In the genomic region with DNA sequence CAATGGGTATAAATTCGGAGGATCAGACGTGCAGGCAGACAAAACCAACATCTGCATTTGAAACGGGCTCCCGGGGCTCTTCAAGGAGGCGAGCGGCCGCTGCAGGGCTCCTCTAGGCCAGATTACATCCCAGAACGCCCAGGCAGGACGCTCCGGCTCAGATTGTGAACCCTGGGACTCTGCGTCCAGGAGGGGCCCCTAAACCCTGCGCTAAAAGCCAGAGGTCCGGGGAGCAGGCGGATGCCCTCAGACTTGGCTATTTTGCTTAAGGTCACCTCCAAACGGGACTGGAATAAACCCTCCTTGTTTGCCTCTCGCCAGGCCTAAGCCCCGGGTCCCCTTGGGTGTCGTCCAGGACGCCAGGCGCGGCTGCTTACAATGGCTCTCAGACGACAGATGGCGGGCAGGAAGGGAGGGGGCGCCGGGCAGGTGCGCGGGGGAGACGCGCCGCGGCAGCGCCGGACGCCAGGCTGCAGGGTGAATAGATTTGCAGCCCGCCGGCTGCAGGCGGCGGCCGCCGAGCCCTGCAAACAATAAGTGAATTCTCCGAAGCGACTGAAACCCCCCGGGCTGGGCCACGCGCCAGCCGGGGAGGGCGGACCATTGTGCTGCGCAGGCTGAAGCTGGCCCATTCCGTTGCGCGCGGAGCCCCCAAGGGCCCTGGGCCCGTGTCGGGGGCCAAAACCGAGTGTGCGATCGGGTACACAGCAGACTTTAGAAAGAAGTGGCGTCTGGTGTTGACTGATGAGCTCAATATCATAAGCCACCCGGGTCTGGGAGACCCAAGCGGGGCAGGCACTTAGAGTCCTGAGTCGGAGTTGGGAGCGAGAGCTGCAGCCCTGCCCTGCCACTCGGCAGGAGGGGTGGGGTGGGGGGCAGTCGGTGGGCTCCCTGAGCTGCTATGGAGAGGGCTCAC, we compare ENCODE assay signal across 9 cellular contexts. TPM values are rescaled to one million over a fixed set of nuclear protein-coding genes. Genes with fewer than 3 reads are reported as not detected.
A peak's percentile ranks its signal among the peaks of the same experiment; 100 is the strongest.
DNase-seq lines count a peak whose midpoint lies in the region; ATAC-seq and TF ChIP-seq lines count a peak whose summit lies in the region.
"Had no signal": no experiment of that assay in that cellular context is flagged by ENCODE, and none has a peak within 500 bp of the region (broad histone marks: within the 10 kb centered on the region; RNA-seq: fewer than 3 reads in every experiment).

No MANE protein-coding gene starts in this region.

- H3K9me3 ChIP-seq in testis = no peaks in the 10 kb centered on the region

- 3 to 6% methylated on average over 7 to 62 of the region's 64 CpGs for WGBS in testis, 2 donors

- H3K27me3 ChIP-seq in ACC112 (ENCODE audit: insufficient read depth, low read length) (peaks cover 44% of the 10 kb centered on the region), testis (no peaks in the 10 kb centered on the region)

- peaks cover 14% of the 10 kb centered on the region for H3K4me1 Mint-ChIP-seq in chondrocyte (ENCODE audit: low read depth)

- peak; percentile 84 to 91 for DNase-seq in NCI-H2081 (lab: John Stamatoyannopoulos, UW)
- DNase-seq in chondrocyte (ENCODE audit: low spot score) = no peak
- DNase-seq in left lobe of liver (ENCODE audit: low spot score) = no peak
- peak; percentile 29 for DNase-seq in testis
- no peak for DNase-seq in stimulated activated naive CD4-positive, alpha-beta T cell (lab: John Stamatoyannopoulos, UW)
- DNase-seq in AG08396 (ENCODE audit: low spot score) = no peak
- DNase-seq: DND-41 had no signal

- H3K27me3 Mint-ChIP-seq in chondrocyte (ENCODE audit: low read depth) = no peaks in the 10 kb centered on the region

- no peak for TF ChIP-seq POLR2A in testis (IDR thresholded peaks at IDR 0.05)

- peak; percentile 47 for ATAC-seq in left lobe of liver
- no peak for ATAC-seq in HG03520 (IDR thresholded peaks at IDR 0.05; ENCODE audit: unreplicated experiment)

- H3K4me3 ChIP-seq in ACC112 (ENCODE audit: low read depth, low read length) (peak overlapping the region; percentile 68), testis (peak overlapping the region; percentile 26 to 46)

- H3K27ac ChIP-seq in ACC112 (ENCODE audit: low read depth, low read length) = no peak overlapping the region
- no peak overlapping the region for H3K27ac ChIP-seq in testis

- no peak overlapping the region for H2AFZ ChIP-seq in ACC112 (ENCODE audit: low read length, unreplicated experiment)

- H3K36me3 Mint-ChIP-seq in chondrocyte (ENCODE audit: low read depth) = peaks cover 5% of the 10 kb centered on the region

- peaks cover 14% of the 10 kb centered on the region for H3K9me3 Mint-ChIP-seq in chondrocyte (ENCODE audit: low read depth)

- TF ChIP-seq CTCF in chondrocyte (IDR thresholded peaks at IDR 0.05) (peak; percentile 13), testis (IDR thresholded peaks at IDR 0.05) (no peak)

- intact Hi-C loops in testis (cut with DNase I; ENCODE audit: low total_unique reads) = no loop called here

- H3K36me3 ChIP-seq in ACC112 (ENCODE audit: insufficient read depth, low read length) (no peaks in the 10 kb centered on the region), testis (ENCODE audit: low read depth, missing control alignments) (no peaks in the 10 kb centered on the region)

- no peak overlapping the region for H3K27ac Mint-ChIP-seq in chondrocyte (ENCODE audit: unreplicated experiment)

- peaks cover 9% of the 10 kb centered on the region for H3K4me1 ChIP-seq in ACC112 (ENCODE audit: control insufficient read depth, insufficient read depth, low read length, unreplicated experiment)
- peaks cover 13% of the 10 kb centered on the region for H3K4me1 ChIP-seq in testis

- no peaks in the 10 kb centered on the region for H3K79me2 ChIP-seq in ACC112 (ENCODE audit: control insufficient read depth, insufficient read depth, low read length, unreplicated experiment)

- H3K4me3 Mint-ChIP-seq in chondrocyte (ENCODE audit: unreplicated experiment) = peak overlapping the region; percentile 55

RNA-seq across cellular contexts. Expression of gene AMOTL2, which starts 32.3 kb away (rescaled TPM):
- total RNA-seq in chondrocyte = 145 to 259 TPM (median 256 TPM) in 3 replicates
- 26.8 TPM for total RNA-seq in left lobe of liver
- total RNA-seq in testis = 10 to 100 TPM; 35.8 to 61.0 TPM
- 19.6 TPM for polyA plus RNA-seq in testis (ENCODE audit: insufficient read depth, low read depth, low replicate concordance)

Comparison
In these comparisons a context has a peak if more than half of its experiments do, and no peak if none do; other contexts are left out.
1. DNase-seq: peak in NCI-H2081 (2 of 2) and testis (single experiment); none in chondrocyte (single experiment), left lobe of liver (single experiment), stimulated activated naive CD4-positive, alpha-beta T cell (0 of 6) and AG08396 (single experiment).